Comparison of ENCODE assay signal across 1 cellular context in the genomic region with DNA sequence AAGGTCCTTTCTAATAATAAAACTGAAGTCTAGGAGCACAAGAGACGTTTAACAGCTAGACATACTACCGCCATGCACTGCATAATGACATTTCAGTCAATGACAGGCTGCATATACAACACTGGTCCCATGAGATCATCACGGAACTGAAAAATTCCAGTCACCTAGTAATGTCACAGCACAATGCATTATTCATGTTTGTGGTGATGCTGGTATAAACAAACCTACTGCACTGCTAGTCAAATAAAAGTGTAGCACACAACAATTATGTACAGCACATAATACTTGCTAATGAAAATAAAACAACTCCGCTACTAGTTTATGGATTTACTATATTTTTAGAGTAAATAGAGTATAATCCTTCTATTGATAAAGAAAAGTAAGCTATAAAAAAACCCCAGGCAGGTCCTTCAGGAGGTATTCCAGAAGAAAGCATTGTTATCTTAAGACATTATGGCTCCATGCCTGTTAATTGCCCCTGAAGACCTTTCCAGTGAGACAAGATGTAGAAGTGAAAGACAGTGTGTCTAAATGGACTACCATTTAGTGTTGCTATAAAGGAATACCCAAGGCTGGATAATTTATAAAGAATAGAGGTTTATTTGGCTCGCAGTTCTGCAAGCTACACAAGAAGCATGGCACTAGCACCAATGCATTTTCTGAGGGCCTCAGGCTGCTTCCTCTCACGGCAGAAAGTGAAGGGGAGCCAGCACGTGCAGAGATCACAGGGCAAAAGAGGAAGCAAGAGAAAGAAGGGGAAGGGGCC.
TF ChIP-seq lines count a peak whose summit lies in the region.

No MANE protein-coding gene starts in this region.

TF ChIP-seq in HEK293, 187 proteins besides CTCF, POLR2A, EP300 and RAD21 (continued from another document):
- TF ChIP-seq ZNF677 (tag by site-specific recombination; IDR thresholded peaks at IDR 0.05) (no peak), ZBTB21 (tag by site-specific recombination; IDR thresholded peaks at IDR 0.05) (0 out of 2 replicates have a peak, but pooled peaks have one; percentile 30), ZNF747 (tag by site-specific recombination; IDR thresholded peaks at IDR 0.05) (no peak), ZBTB20 (tag by site-specific recombination; IDR thresholded peaks at IDR 0.05) (no peak), ZNF768 (tag by site-specific recombination; IDR thresholded peaks at IDR 0.05) (no peak), FEZF1 (tag by site-specific recombination; IDR thresholded peaks at IDR 0.05) (peak; percentile 27; the same call in 1 of the 2 replicates), ZNF223 (tag by site-specific recombination; IDR thresholded peaks at IDR 0.05) (no peak), KLF8 (tag by site-specific recombination; IDR thresholded peaks at IDR 0.05) (no peak), ZNF23 (tag by site-specific recombination; IDR thresholded peaks at IDR 0.05; ENCODE audit: borderline replicate concordance) (no peak), RBAK (tag by site-specific recombination; IDR thresholded peaks at IDR 0.05) (no peak), ZNF354C (tag by site-specific recombination; IDR thresholded peaks at IDR 0.05; ENCODE audit: borderline replicate concordance, low read depth) (no peak), ZNF133 (tag by site-specific recombination; IDR thresholded peaks at IDR 0.05) (no peak), ZFP37 (tag by site-specific recombination; IDR thresholded peaks at IDR 0.05) (no peak), ZNF658 (tag by site-specific recombination; IDR thresholded peaks at IDR 0.05) (no peak), ZNF138 (tag by site-specific recombination; IDR thresholded peaks at IDR 0.05; ENCODE audit: borderline replicate concordance) (no peak), ZNF549 (tag by site-specific recombination; IDR thresholded peaks at IDR 0.05) (no peak), SP7 (tag by site-specific recombination; IDR thresholded peaks at IDR 0.05) (peak; percentile 25; the same call in 1 of the 2 replicates), ZNF624 (tag by site-specific recombination; IDR thresholded peaks at IDR 0.05) (no peak), ZFP41 (tag by site-specific recombination; IDR thresholded peaks at IDR 0.05; ENCODE audit: borderline replicate concordance) (no peak), ZNF561 (tag by site-specific recombination; IDR thresholded peaks at IDR 0.05; ENCODE audit: borderline replicate concordance) (no peak), ZBTB8A (tag by site-specific recombination; IDR thresholded peaks at IDR 0.05) (peak; percentile 26; the same call in 1 of the 2 replicates), ZNF2 (tag by site-specific recombination; IDR thresholded peaks at IDR 0.05) (no peak), ZNF157 (tag by site-specific recombination; IDR thresholded peaks at IDR 0.05) (no peak), ZNF433 (tag by site-specific recombination; IDR thresholded peaks at IDR 0.05; ENCODE audit: low read depth) (no peak), BCL11B (tag by site-specific recombination; IDR thresholded peaks at IDR 0.05; ENCODE audit: low read depth) (no peak), ZBTB1 (tag by site-specific recombination; IDR thresholded peaks at IDR 0.05) (no peak), SETDB1 (IDR thresholded peaks at IDR 0.05; ENCODE audit: insufficient read length, low read length) (peak; percentile 52), ZNF544 (tag by site-specific recombination; IDR thresholded peaks at IDR 0.05) (no peak), ZNF335 (tag by site-specific recombination; conservative IDR thresholded peaks at IDR 0.05) (0 out of 2 replicates have a peak, but pooled peaks have one; percentile 11), ZBTB7A (tag by site-specific recombination; IDR thresholded peaks at IDR 0.05; ENCODE audit: low read depth) (no peak), ZNF169 (tag by site-specific recombination; IDR thresholded peaks at IDR 0.05) (no peak), ZEB2 (tag by site-specific recombination; IDR thresholded peaks at IDR 0.05) (no peak), ZNF48 (tag by site-specific recombination; IDR thresholded peaks at IDR 0.05) (no peak), GLI2 (tag by site-specific recombination; IDR thresholded peaks at IDR 0.05; ENCODE audit: borderline replicate concordance, low read depth) (no peak), PRDM1 (tag by site-specific recombination; IDR thresholded peaks at IDR 0.05) (no peak), ZNF248 (tag by site-specific recombination; IDR thresholded peaks at IDR 0.05) (no peak), TCF7L2 (IDR thresholded peaks at IDR 0.05; ENCODE audit: borderline replicate concordance, low read depth, low read length) (peak; percentile 69; the same call in 1 of the 2 replicates), ZNF791 (tag by site-specific recombination; IDR thresholded peaks at IDR 0.05) (no peak)
- TF ChIP-seq, protein P1, sequence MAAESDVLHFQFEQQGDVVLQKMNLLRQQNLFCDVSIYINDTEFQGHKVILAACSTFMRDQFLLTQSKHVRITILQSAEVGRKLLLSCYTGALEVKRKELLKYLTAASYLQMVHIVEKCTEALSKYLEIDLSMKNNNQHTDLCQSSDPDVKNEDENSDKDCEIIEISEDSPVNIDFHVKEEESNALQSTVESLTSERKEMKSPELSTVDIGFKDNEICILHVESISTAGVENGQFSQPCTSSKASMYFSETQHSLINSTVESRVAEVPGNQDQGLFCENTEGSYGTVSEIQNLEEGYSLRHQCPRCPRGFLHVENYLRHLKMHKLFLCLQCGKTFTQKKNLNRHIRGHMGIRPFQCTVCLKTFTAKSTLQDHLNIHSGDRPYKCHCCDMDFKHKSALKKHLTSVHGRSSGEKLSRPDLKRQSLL (tag by site-specific recombination; IDR thresholded peaks at IDR 0.05): peak; percentile 66; the same call in 1 of the 2 replicates
- TF ChIP-seq, protein P2, sequence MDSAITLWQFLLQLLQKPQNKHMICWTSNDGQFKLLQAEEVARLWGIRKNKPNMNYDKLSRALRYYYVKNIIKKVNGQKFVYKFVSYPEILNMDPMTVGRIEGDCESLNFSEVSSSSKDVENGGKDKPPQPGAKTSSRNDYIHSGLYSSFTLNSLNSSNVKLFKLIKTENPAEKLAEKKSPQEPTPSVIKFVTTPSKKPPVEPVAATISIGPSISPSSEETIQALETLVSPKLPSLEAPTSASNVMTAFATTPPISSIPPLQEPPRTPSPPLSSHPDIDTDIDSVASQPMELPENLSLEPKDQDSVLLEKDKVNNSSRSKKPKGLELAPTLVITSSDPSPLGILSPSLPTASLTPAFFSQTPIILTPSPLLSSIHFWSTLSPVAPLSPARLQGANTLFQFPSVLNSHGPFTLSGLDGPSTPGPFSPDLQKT (IDR thresholded peaks at IDR 0.05; ENCODE audit: borderline replicate concordance, low read depth, low read length): no peak
- TF ChIP-seq, protein P3, sequence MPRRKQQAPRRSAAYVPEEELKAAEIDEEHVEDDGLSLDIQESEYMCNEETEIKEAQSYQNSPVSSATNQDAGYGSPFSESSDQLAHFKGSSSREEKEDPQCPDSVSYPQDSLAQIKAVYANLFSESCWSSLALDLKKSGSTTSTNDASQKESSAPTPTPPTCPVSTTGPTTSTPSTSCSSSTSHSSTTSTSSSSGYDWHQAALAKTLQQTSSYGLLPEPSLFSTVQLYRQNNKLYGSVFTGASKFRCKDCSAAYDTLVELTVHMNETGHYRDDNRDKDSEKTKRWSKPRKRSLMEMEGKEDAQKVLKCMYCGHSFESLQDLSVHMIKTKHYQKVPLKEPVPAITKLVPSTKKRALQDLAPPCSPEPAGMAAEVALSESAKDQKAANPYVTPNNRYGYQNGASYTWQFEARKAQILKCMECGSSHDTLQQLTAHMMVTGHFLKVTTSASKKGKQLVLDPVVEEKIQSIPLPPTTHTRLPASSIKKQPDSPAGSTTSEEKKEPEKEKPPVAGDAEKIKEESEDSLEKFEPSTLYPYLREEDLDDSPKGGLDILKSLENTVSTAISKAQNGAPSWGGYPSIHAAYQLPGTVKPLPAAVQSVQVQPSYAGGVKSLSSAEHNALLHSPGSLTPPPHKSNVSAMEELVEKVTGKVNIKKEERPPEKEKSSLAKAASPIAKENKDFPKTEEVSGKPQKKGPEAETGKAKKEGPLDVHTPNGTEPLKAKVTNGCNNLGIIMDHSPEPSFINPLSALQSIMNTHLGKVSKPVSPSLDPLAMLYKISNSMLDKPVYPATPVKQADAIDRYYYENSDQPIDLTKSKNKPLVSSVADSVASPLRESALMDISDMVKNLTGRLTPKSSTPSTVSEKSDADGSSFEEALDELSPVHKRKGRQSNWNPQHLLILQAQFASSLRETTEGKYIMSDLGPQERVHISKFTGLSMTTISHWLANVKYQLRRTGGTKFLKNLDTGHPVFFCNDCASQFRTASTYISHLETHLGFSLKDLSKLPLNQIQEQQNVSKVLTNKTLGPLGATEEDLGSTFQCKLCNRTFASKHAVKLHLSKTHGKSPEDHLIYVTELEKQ (tag by site-specific recombination; IDR thresholded peaks at IDR 0.05; ENCODE audit: borderline replicate concordance): no peak
- TF ChIP-seq, protein P4, sequence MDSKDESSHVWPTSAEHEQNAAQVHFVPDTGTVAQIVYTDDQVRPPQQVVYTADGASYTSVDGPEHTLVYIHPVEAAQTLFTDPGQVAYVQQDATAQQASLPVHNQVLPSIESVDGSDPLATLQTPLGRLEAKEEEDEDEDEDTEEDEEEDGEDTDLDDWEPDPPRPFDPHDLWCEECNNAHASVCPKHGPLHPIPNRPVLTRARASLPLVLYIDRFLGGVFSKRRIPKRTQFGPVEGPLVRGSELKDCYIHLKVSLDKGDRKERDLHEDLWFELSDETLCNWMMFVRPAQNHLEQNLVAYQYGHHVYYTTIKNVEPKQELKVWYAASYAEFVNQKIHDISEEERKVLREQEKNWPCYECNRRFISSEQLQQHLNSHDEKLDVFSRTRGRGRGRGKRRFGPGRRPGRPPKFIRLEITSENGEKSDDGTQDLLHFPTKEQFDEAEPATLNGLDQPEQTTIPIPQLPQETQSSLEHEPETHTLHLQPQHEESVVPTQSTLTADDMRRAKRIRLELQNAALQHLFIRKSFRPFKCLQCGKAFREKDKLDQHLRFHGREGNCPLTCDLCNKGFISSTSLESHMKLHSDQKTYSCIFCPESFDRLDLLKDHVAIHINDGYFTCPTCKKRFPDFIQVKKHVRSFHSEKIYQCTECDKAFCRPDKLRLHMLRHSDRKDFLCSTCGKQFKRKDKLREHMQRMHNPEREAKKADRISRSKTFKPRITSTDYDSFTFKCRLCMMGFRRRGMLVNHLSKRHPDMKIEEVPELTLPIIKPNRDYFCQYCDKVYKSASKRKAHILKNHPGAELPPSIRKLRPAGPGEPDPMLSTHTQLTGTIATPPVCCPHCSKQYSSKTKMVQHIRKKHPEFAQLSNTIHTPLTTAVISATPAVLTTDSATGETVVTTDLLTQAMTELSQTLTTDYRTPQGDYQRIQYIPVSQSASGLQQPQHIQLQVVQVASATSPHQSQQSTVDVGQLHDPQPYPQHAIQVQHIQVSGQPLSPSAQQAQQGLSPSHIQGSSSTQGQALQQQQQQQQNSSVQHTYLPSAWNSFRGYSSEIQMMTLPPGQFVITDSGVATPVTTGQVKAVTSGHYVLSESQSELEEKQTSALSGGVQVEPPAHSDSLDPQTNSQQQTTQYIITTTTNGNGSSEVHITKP (tag by site-specific recombination; IDR thresholded peaks at IDR 0.05): no peak
